Comparison of ENCODE assay signal across 14 cellular contexts in the genomic region with DNA sequence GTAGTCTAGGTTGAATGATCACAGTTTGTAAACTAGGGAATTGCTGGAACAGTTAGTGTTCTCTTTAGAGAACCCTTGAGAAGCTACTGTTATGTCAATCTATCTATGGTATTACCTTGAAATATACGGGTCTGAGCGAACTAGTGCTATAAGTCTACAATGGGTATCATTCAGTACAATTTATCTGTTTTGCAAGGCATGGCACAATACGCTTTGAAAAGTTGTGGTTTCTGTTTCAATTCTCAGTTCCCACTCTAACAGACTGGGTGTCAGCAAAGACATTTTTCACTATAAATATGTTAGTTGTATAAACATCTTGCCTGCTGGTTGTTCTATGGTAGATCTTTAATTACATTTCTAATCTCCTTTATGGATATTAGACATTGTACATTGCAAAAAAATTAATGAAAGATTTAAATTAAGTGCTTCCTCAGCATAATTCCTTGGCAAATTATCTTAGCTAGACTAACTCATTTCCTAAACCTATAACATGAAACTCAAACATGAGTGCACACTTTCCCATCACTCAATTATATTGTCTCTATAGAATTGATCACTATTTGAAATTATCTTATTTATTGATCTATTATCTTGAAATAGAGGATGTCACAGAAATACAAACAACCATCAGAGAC. TPM values are rescaled to one million over a fixed set of nuclear protein-coding genes. Genes with fewer than 3 reads are reported as not detected.
DNase-seq lines count a peak whose midpoint lies in the region; ATAC-seq, FAIRE-seq and TF ChIP-seq lines count a peak whose summit lies in the region.
"Had no signal": no experiment of that assay in that cellular context is flagged by ENCODE, and none has a peak within 500 bp of the region (broad histone marks: within the 10 kb centered on the region; RNA-seq: fewer than 3 reads in every experiment).

No MANE protein-coding gene starts in this region.

- H3K4me1 ChIP-seq in PC-3 (ENCODE audit: insufficient read depth, low read length): no peaks in the 10 kb centered on the region

- H3K27ac ChIP-seq in PC-3 (ENCODE audit: low read length): no peak overlapping the region
- H3K27ac ChIP-seq: right atrium auricular region had no signal

- POLR2A ChIA-PET in PC-3 (lab: Charles Lee; ENCODE audit: unreplicated experiment): no interaction called here

- TF ChIP-seq CTCF in PC-3 (conservative IDR thresholded peaks at IDR 0.05; ENCODE audit: low read depth, low read length): no peak

- no peak overlapping the region for H2AFZ ChIP-seq in PC-3 (ENCODE audit: low read length)

- intact Hi-C loops in head of caudate nucleus (cut with DNase I) (no loop called here), PC-3 (cut with micrococcal nuclease) (no loop called here)

- H3K79me2 ChIP-seq in PC-3 (ENCODE audit: low read length): no peaks in the 10 kb centered on the region

- no peak overlapping the region for H3K4me3 ChIP-seq in PC-3 (ENCODE audit: low read length)
- H3K4me3 ChIP-seq: right atrium auricular region had no signal

- no peak for FAIRE-seq in frontal cortex (lab: Jason Lieb, UNC)
- FAIRE-seq: H54, TTC549 had no signal

- peak; percentile 98 for ATAC-seq in GM19328 (IDR thresholded peaks at IDR 0.05; ENCODE audit: unreplicated experiment)
- peak; percentile 99 for ATAC-seq in HG02759 (IDR thresholded peaks at IDR 0.05; ENCODE audit: unreplicated experiment)
- ATAC-seq in HG03460 (IDR thresholded peaks at IDR 0.05; ENCODE audit: unreplicated experiment): peak; percentile 99
- no peak for ATAC-seq in PC-3

- H3K4me2 ChIP-seq in PC-3 (ENCODE audit: low read length): no peak overlapping the region

- CTCF ChIA-PET in PC-3 (lab: Charles Lee): no interaction called here

- H3F3A ChIP-seq in PC-3 (ENCODE audit: low read length, unreplicated experiment): no peaks in the 10 kb centered on the region

- no TSS peak for BruUV-seq in PC-3 (replicated peaks; lab: Mats Ljungman, UMichigan)

- no peaks in the 10 kb centered on the region for H3K9me3 ChIP-seq in PC-3 (ENCODE audit: low read length)

- DNase-seq in DMS 273 treated with DMSO at 0.1 percent for 48 hours (lab: John Stamatoyannopoulos, UW) (no peak), frontal cortex (ENCODE audit: low spot score in 2 of 2) (no peak), head of caudate nucleus (no peak), PC-3 (no peak)
- DNase-seq: activated T-cell treated with anti-CD3 and anti-CD28 coated beads, Interleukin-2, amount 50 U/mL, for 48 hours; cerebellar nuclear complex had no signal

- H4K20me1 ChIP-seq in PC-3 (ENCODE audit: low read length): no peaks in the 10 kb centered on the region

- no peaks in the 10 kb centered on the region for H3K36me3 ChIP-seq in PC-3 (ENCODE audit: low read depth, low read length)
- H3K36me3 ChIP-seq: right atrium auricular region had no signal

- H3K27me3 ChIP-seq in PC-3 (ENCODE audit: low read length): peaks cover 39% of the 10 kb centered on the region
- H3K27me3 ChIP-seq: right atrium auricular region had no signal

- no peak overlapping the region for H3K9ac ChIP-seq in PC-3 (ENCODE audit: low read length)

- H3K9me2 ChIP-seq in PC-3 (replicated peaks; ENCODE audit: low read length): no peaks in the 10 kb centered on the region

RNA-seq across cellular contexts. Expression of a gene that starts 24.9 kb away (rescaled TPM):
- 0.41 TPM for total RNA-seq in frontal cortex
- total RNA-seq in PC-3 (2014; rRNA removed): not detected in 2 replicates
- total RNA-seq: Daoy, lower leg skin, right atrium auricular region had no signal
